Comparison of ENCODE assay signal across 19 cellular contexts in genomic region chr2:62471404-62471803, GRCh38. TPM values are rescaled to one million over a fixed set of nuclear protein-coding genes. Genes with fewer than 3 reads are reported as not detected.
DNase-seq lines count a peak whose midpoint lies in the region; ATAC-seq, FAIRE-seq and TF ChIP-seq lines count a peak whose summit lies in the region.
"Had no signal": no experiment of that assay in that cellular context is flagged by ENCODE, and none has a peak within 500 bp of the region (broad histone marks: within the 10 kb centered on the region; RNA-seq: fewer than 3 reads in every experiment).

No MANE protein-coding gene starts in this region.

- TF ChIP-seq CTCF in K562 (IDR thresholded peaks at IDR 0.05 in 2 of 3, conservative IDR thresholded peaks at IDR 0.05 in 1 of 3; ENCODE audit: insufficient read depth in 2 of 3, low read depth in 1 of 3, low read length in 3 of 3) = no peak
- no peak for TF ChIP-seq CTCF in vagina (IDR thresholded peaks at IDR 0.05)
- TF ChIP-seq CTCF in sigmoid colon (IDR thresholded peaks at IDR 0.05) = no peak

- no peaks in the 10 kb centered on the region for H3K9me2 ChIP-seq in GM23248 (ENCODE audit: insufficient read depth)

- TF ChIP-seq RAD21 in K562 (CRISPR knock-in tag; conservative IDR thresholded peaks at IDR 0.05 in 1 of 2, IDR thresholded peaks at IDR 0.05 in 1 of 2) = no peak

- peak overlapping the region; percentile 54 for H3K4me2 ChIP-seq in GM23248 (ENCODE audit: unreplicated experiment)
- no peak overlapping the region for H3K4me2 ChIP-seq in K562 (ENCODE audit: insufficient read depth, low read length)

- H3K79me2 ChIP-seq in GM23248 (ENCODE audit: insufficient read depth) = no peaks in the 10 kb centered on the region
- H3K79me2 ChIP-seq in K562 (ENCODE audit: control insufficient read depth, insufficient read depth, low read length) = no peaks in the 10 kb centered on the region

- H3K27me3 ChIP-seq in GM23248 (replicated peaks; ENCODE audit: insufficient read depth) = no peaks in the 10 kb centered on the region
- peaks cover 8 to 34% of the 10 kb centered on the region in 2 experiments; a peak in 4 of 5 replicates for H3K27me3 ChIP-seq in K562 (ENCODE audit: control insufficient read depth in 2 of 2, insufficient read depth in 2 of 2, low read length in 2 of 2)
- H3K27me3 ChIP-seq in subcutaneous abdominal adipose tissue (ENCODE audit: control insufficient read depth in 5 of 5, insufficient read depth in 4 of 5, low read length in 5 of 5) = no peaks in the 10 kb centered on the region
- no peaks in the 10 kb centered on the region for H3K27me3 ChIP-seq in vagina
- H3K27me3 ChIP-seq in sigmoid colon = no peaks in the 10 kb centered on the region
- H3K27me3 ChIP-seq: BE2C had no signal

- in situ Hi-C loops in GM23248 (cut with MboI) = no loop called here
- in situ Hi-C loops in K562 (cut with MboI) = no loop called here

- H3K36me3 ChIP-seq in GM23248 (ENCODE audit: low read depth) (no peaks in the 10 kb centered on the region), K562 (ENCODE audit: control insufficient read depth, insufficient read depth, low read length) (no peaks in the 10 kb centered on the region), subcutaneous abdominal adipose tissue (ENCODE audit: control insufficient read depth in 5 of 5, insufficient read depth in 5 of 5, low read length in 5 of 5) (no peaks in the 10 kb centered on the region), vagina (no peaks in the 10 kb centered on the region), sigmoid colon (no peaks in the 10 kb centered on the region)
- H3K36me3 ChIP-seq: BE2C, HAP-1 had no signal

- intact Hi-C loops in K562 (cut with micrococcal nuclease) = no loop called here
- intact Hi-C loops in vagina (cut with DNase I) = loop anchor here (10.0 kb wide), 1 partner anchor 233 kb away; the partner anchor contains the start of gene EHBP1
- intact Hi-C loops in sigmoid colon (cut with DNase I) = loop anchor here (5.0 to 10.0 kb wide), 2 partner anchors 36 to 193 kb away; partner anchors contain the start of gene TMEM17

- 38 to 39% methylated on average over 2 of the region's 2 CpGs for WGBS in GM23248 (ENCODE audit: low coverage in 1 of 2, low lambda C conversion rate in 2 of 2, missing lambda C conversion rate in 2 of 2), 2 experiments
- 9% methylated on average over 2 of the region's 2 CpGs for WGBS in K562 (ENCODE audit: insufficient coverage, low coverage, missing lambda C conversion rate)
- 90 to 93% methylated on average over 2 of the region's 2 CpGs for WGBS in sigmoid colon, 2 donors

- no peaks in the 10 kb centered on the region for H3K9me1 ChIP-seq in K562 (ENCODE audit: control insufficient read depth, insufficient read depth, low read length)

- no peak overlapping the region for H3K9ac ChIP-seq in GM23248
- H3K9ac ChIP-seq in K562 (ENCODE audit: insufficient read depth in 1 of 2, low read depth in 2 of 2, low read length in 2 of 2) = no peak overlapping the region
- no peak overlapping the region for H3K9ac ChIP-seq in subcutaneous abdominal adipose tissue (ENCODE audit: low read length in 5 of 5)

- no TSS peak for BruUV-seq in K562 (replicated peaks; lab: Mats Ljungman, UMichigan)

- CTCF ChIA-PET in K562 (lab: Yijun Ruan, JAX; ENCODE audit: low intra/inter-chr PET ratio) = no interaction called here

- peaks cover 40% of the 10 kb centered on the region for H3K4me1 ChIP-seq in GM23248 (ENCODE audit: insufficient read depth)
- H3K4me1 ChIP-seq in K562 (replicated peaks in 1 of 2; ENCODE audit: control insufficient read depth in 2 of 2, insufficient read depth in 2 of 2, low read length in 2 of 2) = peaks cover 0 to 7% of the 10 kb centered on the region in 2 experiments; a peak in 1 of 5 replicates
- peaks cover 27 to 91% (median 79%) of the 10 kb centered on the region in 5 donors for H3K4me1 ChIP-seq in subcutaneous abdominal adipose tissue (ENCODE audit: control insufficient read depth in 5 of 5, insufficient read depth in 5 of 5, low read length in 5 of 5)
- H3K4me1 ChIP-seq in vagina = peaks cover 89% of the 10 kb centered on the region
- H3K4me1 ChIP-seq in sigmoid colon = peaks cover 0 to 79% (median 46%) of the 10 kb centered on the region in 4 donors
- H3K4me1 ChIP-seq: BE2C, HAP-1 had no signal

- TF ChIP-seq POLR2A in K562 (conservative IDR thresholded peaks at IDR 0.05) = no peak
- no peak for TF ChIP-seq POLR2A in vagina (IDR thresholded peaks at IDR 0.05)
- TF ChIP-seq POLR2A in sigmoid colon (IDR thresholded peaks at IDR 0.05) = no peak

- FAIRE-seq in K562 (lab: Jason Lieb, UNC) = no peak
- FAIRE-seq: A204.1, D721Med, G401.6, GM12891, GM19239, HTR-8/SVneo had no signal

- POLR2A ChIA-PET in K562 (lab: Yijun Ruan, JAX) = interaction anchor here (1.4 kb wide), 1 partner anchor 13 kb away, joined by 3 read pairs; no protein-coding TSS in a partner anchor

- H3K9me3 ChIP-seq in GM23248 (ENCODE audit: low read depth) (no peaks in the 10 kb centered on the region), K562 (replicated peaks; ENCODE audit: control insufficient read depth, insufficient read depth, low read depth, low read length) (no peaks in the 10 kb centered on the region), subcutaneous abdominal adipose tissue (ENCODE audit: control insufficient read depth in 5 of 5, low read length in 5 of 5) (no peaks in the 10 kb centered on the region), vagina (no peaks in the 10 kb centered on the region), sigmoid colon (no peaks in the 10 kb centered on the region)
- H3K9me3 ChIP-seq: BE2C, Caco-2, HAP-1 had no signal

- H3K27ac ChIP-seq in GM23248 = no peak overlapping the region
- H3K27ac ChIP-seq in K562 (ENCODE audit: extremely low read depth, low read depth, low read length) = no peak overlapping the region
- peak overlapping the region; percentile 67 for H3K27ac ChIP-seq in subcutaneous abdominal adipose tissue (ENCODE audit: low read depth, low read length)
- H3K27ac ChIP-seq in vagina = peak overlapping the region; percentile 55
- peak overlapping the region in 2 of 4 donors; percentile 32 to 45 for H3K27ac ChIP-seq in sigmoid colon

- TF ChIP-seq EP300 in K562 (IDR thresholded peaks at IDR 0.05; ENCODE audit: low read length) (no peak), sigmoid colon (IDR thresholded peaks at IDR 0.05) (no peak)

- H3K4me3 ChIP-seq in GM23248 (no peak overlapping the region), K562 (no peak overlapping the region), subcutaneous abdominal adipose tissue (ENCODE audit: low read depth in 1 of 5, low read length in 5 of 5) (peak overlapping the region in 1 of 5 donors; percentile 19), vagina (no peak overlapping the region), sigmoid colon (no peak overlapping the region)
- H3K4me3 ChIP-seq: HAP-1 had no signal

- DNase-seq in GM23248 (no peak), K562 (ENCODE audit: extremely low read depth in 1 of 4, low spot score in 3 of 4) (no peak), vagina (ENCODE audit: extremely low spot score in 2 of 2) (no peak), sigmoid colon (no peak)
- DNase-seq: ACHN; BE2C; Caco-2; CD4-positive, CD25-positive, alpha-beta regulatory T cell; CD8-positive, alpha-beta memory T cell had no signal

- no peak for ATAC-seq in K562
- no peak for ATAC-seq in SK-N-SH treated with all-trans-retinoic acid at 6 μM for 48 hours

- H2AFZ ChIP-seq in GM23248 = peak overlapping the region; percentile 47; the same call in 1 of the 2 replicates
- no peak overlapping the region for H2AFZ ChIP-seq in K562 (ENCODE audit: low read depth, low read length)

- H4K20me1 ChIP-seq in GM23248 (ENCODE audit: insufficient read depth) = no peaks in the 10 kb centered on the region
- H4K20me1 ChIP-seq in K562 (replicated peaks; ENCODE audit: control insufficient read depth, insufficient read depth, low read length) = no peaks in the 10 kb centered on the region

- peaks cover 14% of the 10 kb centered on the region; the same call in 1 of the 2 replicates for H3F3A ChIP-seq in GM23248 (ENCODE audit: insufficient read depth)

TF ChIP-seq in SK-N-SH treated with all-trans-retinoic acid at 6 μM for 48 hours, 23 proteins besides CTCF, POLR2A, EP300 and RAD21 (continues in another document):
- TF ChIP-seq ARNTL (CRISPR knock-in tag; IDR thresholded peaks at IDR 0.05; ENCODE audit: borderline replicate concordance, low read depth) = no peak
- no peak for TF ChIP-seq SNAI2 (CRISPR knock-in tag; IDR thresholded peaks at IDR 0.05)

RNA-seq across cellular contexts. Expression of gene TMEM17, which starts 34.6 kb away (rescaled TPM):
- 3.7 and 8.3 TPM in 2 replicates for total RNA-seq in GM23248 (2014; rRNA removed; shearing (Covaris generic))
- polyA plus RNA-seq in GM23248 (2016; fragmentation: Nextera tagmentation; extraction: Ambion mirVana) (5.7 and 6.0 TPM in 2 replicates), K562 (2011; rRNA removed) (1.6 and 2.2 TPM in 2 replicates), K562 (2014; fragmentation: Illumina TruSeq; extraction: Trizol) (0.93 and 1.2 TPM in 2 replicates), K562 (2014; fragmentation: Nextera tagmentation; extraction: Ambion mirVana) (1 to 10 TPM in 1 of 2 experiments, under 1 TPM in 1; 0.74 to 1.6 TPM), K562 (2014; rRNA removed) (1.1 and 1.3 TPM in 2 replicates), sigmoid colon (under 1 TPM in 1 of 3 donors, not detected in 2; 0.73 TPM)
- total RNA-seq in K562 (2011; cell fraction: chromatin; rRNA removed; ENCODE audit: low replicate concordance) = 2.2 and 2.9 TPM in 2 replicates
- total RNA-seq in K562 (2011; cell fraction: nucleolus; rRNA removed) = 1.2 and 1.7 TPM in 2 replicates
- 2.8 and 3.7 TPM in 2 replicates for total RNA-seq in K562 (2011; cell fraction: nucleoplasm; rRNA removed)
- total RNA-seq in K562 (2014; rRNA removed) (1.0 and 1.1 TPM in 2 replicates), K562 (2014; rRNA removed; fragmentation: Illumina TruSeq; extraction: Trizol) (1.2 TPM in 2 replicates), K562 (2015; rRNA removed; fragmentation: Illumina TruSeq; extraction: Trizol) (0.87 and 0.91 TPM in 2 replicates), K562 (2021) (0.58 and 1.2 TPM in 2 replicates), vagina (0.98 TPM), sigmoid colon (1 to 10 TPM; 1.5 to 3.4 (median 2.1) TPM)
- 0.94 and 1.4 TPM in 2 replicates for polyA plus RNA-seq in K562 (2011; cell fraction: cytosol; rRNA removed)
- polyA plus RNA-seq in K562 (2011; cell fraction: nucleus; rRNA removed) = 1.2 and 1.3 TPM in 2 replicates
- polyA plus RNA-seq in K562 (2012) = 0.62 and 0.89 TPM in 2 replicates
- polyA minus RNA-seq in K562 (2011; rRNA and poly(A)+ RNA removed) = 0.78 and 1.1 TPM in 2 replicates
- polyA minus RNA-seq in K562 (2011; cell fraction: cytosol; rRNA and poly(A)+ RNA removed) = not detected in 2 replicates
- 0.89 and 0.94 TPM in 2 replicates for polyA minus RNA-seq in K562 (2011; cell fraction: nucleus; rRNA and poly(A)+ RNA removed)
- total RNA-seq: CD4-positive, CD25-positive, alpha-beta regulatory T cell had no signal
- polyA plus RNA-seq: CD4-positive, CD25-positive, alpha-beta regulatory T cell; CD8-positive, alpha-beta memory T cell; IgD-negative memory B cell had no signal

Comparison
In these comparisons a context has a peak if more than half of its experiments do, and no peak if none do; other contexts are left out.
1. H3K27ac ChIP-seq: peak in subcutaneous abdominal adipose tissue (single experiment) and vagina (single experiment); none in GM23248 (single experiment) and K562 (single experiment).